In the genomic region with DNA sequence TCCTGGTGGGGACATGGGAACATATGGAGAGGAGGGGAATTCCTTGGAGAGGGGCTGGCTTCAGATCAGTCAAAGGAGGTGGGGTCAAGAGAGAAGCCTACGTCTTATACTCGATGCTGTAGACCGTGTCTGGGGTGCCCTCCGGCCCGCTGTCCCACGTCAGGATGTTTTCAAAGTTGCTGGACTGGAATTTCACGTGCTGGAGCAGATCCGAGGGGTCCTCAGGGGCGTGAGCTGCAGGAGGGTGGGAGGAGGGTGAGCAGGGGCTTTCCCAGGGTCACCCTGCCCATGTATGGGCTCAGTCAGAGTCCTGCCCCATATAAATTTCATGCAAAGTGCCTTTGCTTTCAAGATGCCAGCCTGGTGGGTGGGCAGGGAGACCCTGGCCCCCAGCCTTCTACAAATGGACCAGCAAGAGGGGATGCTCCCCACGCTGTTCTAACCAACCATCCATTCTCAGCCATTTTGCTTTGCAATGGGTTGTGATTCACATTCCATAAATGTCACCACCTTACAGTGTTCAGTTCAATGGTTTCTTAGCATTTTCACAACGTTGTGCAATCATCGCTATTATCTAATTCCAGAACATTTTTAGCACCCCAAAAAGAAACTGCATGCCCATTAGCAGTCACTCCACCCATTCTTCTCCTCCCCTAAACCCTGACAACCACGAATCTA, we compare ENCODE assay signal across 32 cellular contexts. TPM values are rescaled to one million over a fixed set of nuclear protein-coding genes. Genes with fewer than 3 reads are reported as not detected.
"Had no signal": no experiment of that assay in that cellular context is flagged by ENCODE, and none has a peak within 500 bp of the region (broad histone marks: within the 10 kb centered on the region; RNA-seq: fewer than 3 reads in every experiment).

No MANE protein-coding gene starts in this region.

- H3K36me3 ChIP-seq: gastroesophageal sphincter, prostate gland, thyroid gland, upper lobe of left lung, WERI-Rb-1 had no signal

- H3K27me3 ChIP-seq: hepatocyte, stomach, thyroid gland, upper lobe of left lung had no signal

- H2AFZ ChIP-seq: hepatocyte had no signal

- DNase-seq: activated CD4-positive, alpha-beta T cell treated with anti-CD3 and anti-CD28 coated beads for 48 hours; activated CD4-positive, alpha-beta T cell treated with anti-CD3 and anti-CD28 coated beads, Interleukin-2, amount 50 U/mL, for 48 hours; activated CD8-positive, alpha-beta memory T cell treated with anti-CD3 and anti-CD28 coated beads, Interleukin-2, amount 50 U/mL, for 4 hours; activated effector memory CD4-positive, alpha-beta T cell treated with anti-CD3 and anti-CD28 coated beads, Interleukin-2, amount 50 U/mL, for 16 hours; activated naive CD4-positive, alpha-beta T cell treated with anti-CD3 and anti-CD28 coated beads for 36 hours; activated naive CD8-positive, alpha-beta T cell treated with anti-CD3 and anti-CD28 coated beads, Interleukin-2, amount 50 U/mL, for 24 hours; activated T-cell treated with anti-CD3 and anti-CD28 coated beads, Interleukin-2, amount 50 U/mL, for 1 hour; amygdala; cerebellar nuclear complex; cortex of kidney; effector memory CD8-positive, alpha-beta T cell; islet precursor cell; left cardiac atrium; naive thymus-derived CD8-positive, alpha-beta T cell; stimulated activated CD4-positive, alpha-beta T cell treated with anti-CD3 and anti-CD28 coated beads, Interleukin-1b, Interleukin-23, amount 100 ng/mL, for 48 hours; stimulated activated naive B cell treated with anti-CD40 and anti-IgM and Interleukin-4, amounts not matched to agents 10 μg/mL and 1 μg/mL and 100 μg/mL, for 72 hours; stomach; thyroid gland; upper lobe of left lung; WERI-Rb-1 had no signal

- H3K9me3 ChIP-seq: gastroesophageal sphincter, prostate gland, stomach, thyroid gland, upper lobe of left lung had no signal

- ATAC-seq: activated CD4-positive, CD25-positive, alpha-beta regulatory T cell treated with anti-CD3 and anti-CD28 coated beads, Interleukin-2, amount 50 U/mL, for 24 hours; activated naive CD8-positive, alpha-beta T cell treated with anti-CD3 and anti-CD28 coated beads, Interleukin-2, amount 50 U/mL, for 24 hours; effector memory CD8-positive, alpha-beta T cell; gastroesophageal sphincter; left cardiac atrium; naive thymus-derived CD8-positive, alpha-beta T cell; stimulated activated naive B cell treated with anti-CD40 and anti-IgM and Interleukin-4, amounts not matched to agents 10 μg/mL and 1 μg/mL and 100 μg/mL, for 72 hours had no signal

- H3K27ac ChIP-seq: gastroesophageal sphincter, hepatocyte, prostate gland, stomach, thyroid gland, upper lobe of left lung, WERI-Rb-1 had no signal

- H3K4me2 ChIP-seq: hepatocyte, smooth muscle cell had no signal

- H3K4me3 ChIP-seq: gastroesophageal sphincter, hepatocyte, prostate gland, smooth muscle cell, stomach, thyroid gland, upper lobe of left lung had no signal

RNA-seq across cellular contexts. Expression of a gene that starts 4.3 kb away (rescaled TPM):
- total RNA-seq: activated CD8-positive, alpha-beta memory T cell treated with anti-CD3 and anti-CD28 coated beads for 36 hours; activated naive CD4-positive, alpha-beta T cell treated with anti-CD3 and anti-CD28 coated beads for 36 hours; activated T-helper 1 cell treated with anti-CD3 and anti-CD28 coated beads, Interleukin-12 subunit alpha, Interleukin-12 subunit beta, Interleukin-2, Interleukin-4 antibody, amounts not matched to agents 30 ng/mL and 10 ng/mL and 1 ng/mL, durations not matched to agents 14 hours and 24 hours and 36 hours; endothelial cell of umbilical vein; fibroblast of villous mesenchyme; naive thymus-derived CD8-positive, alpha-beta T cell; T-helper 1 cell treated with Interleukin-12 subunit alpha and Interleukin-12 subunit beta and Interleukin-4 antibody, amounts not matched to agents 30 ng/mL and 1 ng/mL, for 36 hours had no signal
- polyA plus RNA-seq: endothelial cell of umbilical vein; naive thymus-derived CD8-positive, alpha-beta T cell; smooth muscle cell had no signal

RNA-seq across cellular contexts. Expression of a gene that starts 26.7 kb away (rescaled TPM):
- total RNA-seq: activated CD8-positive, alpha-beta memory T cell treated with anti-CD3 and anti-CD28 coated beads for 36 hours; activated naive CD4-positive, alpha-beta T cell treated with anti-CD3 and anti-CD28 coated beads for 36 hours; activated T-helper 1 cell treated with anti-CD3 and anti-CD28 coated beads, Interleukin-12 subunit alpha, Interleukin-12 subunit beta, Interleukin-2, Interleukin-4 antibody, amounts not matched to agents 30 ng/mL and 10 ng/mL and 1 ng/mL, durations not matched to agents 14 hours and 24 hours and 36 hours; fibroblast of lung; fibroblast of villous mesenchyme; naive thymus-derived CD8-positive, alpha-beta T cell; T-helper 1 cell treated with Interleukin-12 subunit alpha and Interleukin-12 subunit beta and Interleukin-4 antibody, amounts not matched to agents 30 ng/mL and 1 ng/mL, for 36 hours had no signal
- polyA plus RNA-seq: fibroblast of lung; naive thymus-derived CD8-positive, alpha-beta T cell had no signal

RNA-seq across cellular contexts. Expression of a gene that starts 48.5 kb away (rescaled TPM):
- total RNA-seq: endothelial cell of umbilical vein, osteoblast had no signal
